ENCODE assay signal across 18 cellular contexts in the genomic region with DNA sequence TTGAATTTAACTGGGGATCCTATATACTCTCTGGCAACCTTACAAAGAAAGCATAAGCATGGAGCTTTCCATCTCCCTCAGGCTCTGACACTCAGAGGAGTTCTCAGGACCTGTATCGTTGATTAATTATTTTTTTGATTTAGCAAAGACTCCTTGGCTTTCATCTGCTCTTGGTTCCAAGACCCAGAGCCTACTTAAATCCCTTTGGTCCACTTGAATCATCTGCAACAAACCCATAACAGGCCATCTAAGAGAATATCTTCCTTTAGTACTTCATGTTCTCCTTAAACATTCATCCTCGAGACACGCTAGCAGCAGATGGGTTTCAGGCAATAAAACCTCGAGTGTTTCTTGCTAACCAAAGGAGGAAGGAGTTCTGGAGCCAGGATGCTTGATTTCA.
A peak's percentile ranks its signal among the peaks of the same experiment; 100 is the strongest.
DNase-seq lines count a peak whose midpoint lies in the region; ATAC-seq and TF ChIP-seq lines count a peak whose summit lies in the region.
"Had no signal": no experiment of that assay in that cellular context is flagged by ENCODE, and none has a peak within 500 bp of the region (broad histone marks: within the 10 kb centered on the region; RNA-seq: fewer than 3 reads in every experiment).

No MANE protein-coding gene starts in this region.

- no peaks in the 10 kb centered on the region for H3K36me3 ChIP-seq in right atrium auricular region
- H3K36me3 ChIP-seq in vagina: no peaks in the 10 kb centered on the region
- H3K36me3 ChIP-seq: BLaER1 had no signal

- intact Hi-C loops in Right ventricle myocardium superior (cut with DNase I): no loop called here
- intact Hi-C loops in vagina (cut with DNase I): no loop called here

- no peak for DNase-seq in Right ventricle myocardium superior
- DNase-seq in right atrium auricular region (ENCODE audit: low spot score): no peak
- DNase-seq in fibroblast of mammary gland (ENCODE audit: low read depth): peak; percentile 72
- DNase-seq in skeletal muscle cell (ENCODE audit: low read depth): peak; percentile 84
- DNase-seq in vagina (ENCODE audit: extremely low spot score in 2 of 2): no peak
- no peak for DNase-seq in ecto neural progenitor cell (ENCODE audit: low spot score)
- DNase-seq in UCSD-AML1 (lab: John Stamatoyannopoulos, UW; ENCODE audit: unreplicated experiment): no peak
- DNase-seq: GDM1, GOT3, MV-4-11, NCI-H1417 treated with DMSO at 0.1 percent for 48 hours, NCI-H2029, NCI-H2171 treated with DMSO at 0.1 percent for 48 hours, NCI-H446 treated with DMSO at 0.1 percent for 48 hours, NCI-H748 treated with DMSO at 0.1 percent for 48 hours, OCI-M1 had no signal

- H3K9me3 ChIP-seq in right atrium auricular region: no peaks in the 10 kb centered on the region
- no peaks in the 10 kb centered on the region for H3K9me3 ChIP-seq in vagina
- H3K9me3 ChIP-seq: BLaER1 had no signal

- TF ChIP-seq POLR2A in vagina (IDR thresholded peaks at IDR 0.05): no peak

- H3K4me1 ChIP-seq in right atrium auricular region (peaks cover 0 to 30% of the 10 kb centered on the region in 2 donors), vagina (peaks cover 47% of the 10 kb centered on the region)

- H3K27ac ChIP-seq in right atrium auricular region (peak overlapping the region in 1 of 2 donors; percentile 2), vagina (peak overlapping the region; percentile 43)
- H3K27ac ChIP-seq: BLaER1 had no signal

- no peaks in the 10 kb centered on the region for H3K27me3 ChIP-seq in right atrium auricular region
- H3K27me3 ChIP-seq in vagina: no peaks in the 10 kb centered on the region
- H3K27me3 ChIP-seq: BLaER1 had no signal

- H3K4me3 ChIP-seq in right atrium auricular region (no peak overlapping the region), fibroblast of mammary gland (ENCODE audit: control insufficient read depth, low read depth, low read length) (no peak overlapping the region), skeletal muscle cell (ENCODE audit: low read depth, low read length) (no peak overlapping the region), vagina (no peak overlapping the region)
- H3K4me3 ChIP-seq: BLaER1 had no signal

- TF ChIP-seq CTCF in right atrium auricular region (IDR thresholded peaks at IDR 0.05) (no peak), fibroblast of mammary gland (conservative IDR thresholded peaks at IDR 0.05; ENCODE audit: control insufficient read depth, insufficient read depth, low read depth, low read length) (no peak), vagina (IDR thresholded peaks at IDR 0.05) (no peak)

- peak; percentile 11 for ATAC-seq in Right ventricle myocardium superior (ENCODE audit: poor library complexity)
- ATAC-seq in GM21717 (IDR thresholded peaks at IDR 0.05; ENCODE audit: unreplicated experiment): no peak

Comparison
In these comparisons a context has a peak if more than half of its experiments do, and no peak if none do; other contexts are left out.
1. DNase-seq: peak in fibroblast of mammary gland (single experiment) and skeletal muscle cell (single experiment); none in Right ventricle myocardium superior (single experiment), right atrium auricular region (single experiment), vagina (0 of 2), ecto neural progenitor cell (single experiment) and UCSD-AML1 (single experiment).